Comparison of ENCODE assay signal across 21 cellular contexts in the genomic region with DNA sequence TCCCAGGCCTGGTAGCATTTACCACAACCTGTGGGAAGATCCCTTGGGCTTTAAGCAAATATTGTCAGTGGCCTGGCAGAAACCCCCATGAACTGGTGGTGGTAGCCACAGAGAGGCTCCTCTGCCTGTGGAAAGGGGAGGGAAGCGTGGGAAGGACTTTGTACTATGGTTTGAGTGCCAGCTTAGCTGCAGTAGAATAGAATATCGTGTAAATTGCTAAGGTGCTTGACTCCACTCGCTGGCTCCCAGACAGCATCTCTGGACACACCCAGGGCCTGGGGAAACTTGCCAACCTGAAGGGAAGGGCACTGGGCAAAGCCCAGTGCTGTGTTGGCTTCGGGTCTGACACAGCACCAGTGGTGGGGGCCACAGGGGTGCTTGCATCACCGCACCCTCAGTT. TPM values are rescaled to one million over a fixed set of nuclear protein-coding genes. Genes with fewer than 3 reads are reported as not detected.
DNase-seq lines count a peak whose midpoint lies in the region; ATAC-seq and TF ChIP-seq lines count a peak whose summit lies in the region.
"Had no signal": no experiment of that assay in that cellular context is flagged by ENCODE, and none has a peak within 500 bp of the region (broad histone marks: within the 10 kb centered on the region; RNA-seq: fewer than 3 reads in every experiment).

No MANE protein-coding gene starts in this region.

- no TSS peak for BruUV-seq in Calu3 (replicated peaks; lab: Mats Ljungman, UMichigan)

- H3K4me3 Mint-ChIP-seq in Calu3 (ENCODE audit: low read depth, unreplicated experiment) (no peak overlapping the region), chondrocyte (ENCODE audit: unreplicated experiment) (no peak overlapping the region)
- H3K4me3 Mint-ChIP-seq in naive thymus-derived CD4-positive, alpha-beta T cell = no peak overlapping the region
- H3K4me3 Mint-ChIP-seq: CD14-positive monocyte; CD4-positive, alpha-beta memory T cell; HFFc6 had no signal

- H3K4me1 Mint-ChIP-seq in Calu3 (ENCODE audit: low read depth, unreplicated experiment) = no peaks in the 10 kb centered on the region
- no peaks in the 10 kb centered on the region for H3K4me1 Mint-ChIP-seq in chondrocyte (ENCODE audit: low read depth)
- peaks cover 0 to 6% (median 0%) of the 10 kb centered on the region in 7 donors for H3K4me1 Mint-ChIP-seq in naive thymus-derived CD4-positive, alpha-beta T cell
- H3K4me1 Mint-ChIP-seq: CD14-positive monocyte had no signal

- H3K27me3 ChIP-seq in naive thymus-derived CD4-positive, alpha-beta T cell (ENCODE audit: control insufficient read depth in 2 of 2, insufficient read depth in 2 of 2, low read length in 2 of 2) = no peaks in the 10 kb centered on the region
- no peaks in the 10 kb centered on the region for H3K27me3 ChIP-seq in effector memory CD4-positive, alpha-beta T cell (replicated peaks; ENCODE audit: control insufficient read depth, insufficient read depth, low read length, poor library complexity, severe bottlenecking)
- H3K27me3 ChIP-seq: BLaER1 had no signal

- CTCF ChIA-PET in Calu3 (lab: Charles Lee) = no interaction called here
- CTCF ChIA-PET in naive thymus-derived CD4-positive, alpha-beta T cell (lab: Charles Lee) = no interaction called here

- intact Hi-C loops in Calu3 (cut with micrococcal nuclease; ENCODE audit: unreplicated experiment) = no loop called here
- intact Hi-C loops in naive thymus-derived CD4-positive, alpha-beta T cell (cut with micrococcal nuclease) = no loop called here

- H3K27me3 Mint-ChIP-seq in Calu3 (ENCODE audit: unreplicated experiment) (no peaks in the 10 kb centered on the region), chondrocyte (ENCODE audit: low read depth) (no peaks in the 10 kb centered on the region)
- no peaks in the 10 kb centered on the region for H3K27me3 Mint-ChIP-seq in naive thymus-derived CD4-positive, alpha-beta T cell
- H3K27me3 Mint-ChIP-seq: CD4-positive, alpha-beta memory T cell had no signal

- TF ChIP-seq CTCF in Calu3 (IDR thresholded peaks at IDR 0.05; ENCODE audit: unreplicated experiment) = no peak
- TF ChIP-seq CTCF in chondrocyte (IDR thresholded peaks at IDR 0.05) = no peak
- no peak for TF ChIP-seq CTCF in GM10266 (IDR thresholded peaks at IDR 0.05; ENCODE audit: control insufficient read depth, insufficient read depth, low read depth, missing control alignments)

- H3K36me3 ChIP-seq in naive thymus-derived CD4-positive, alpha-beta T cell (ENCODE audit: control insufficient read depth in 2 of 3, insufficient read depth in 3 of 3, low read length in 3 of 3) = peaks cover 0 to 16% (median 3%) of the 10 kb centered on the region in 3 experiments
- H3K36me3 ChIP-seq in effector memory CD4-positive, alpha-beta T cell (ENCODE audit: control insufficient read depth, insufficient read depth, low read length) = peaks cover 10% of the 10 kb centered on the region

- POLR2A ChIA-PET in naive thymus-derived CD4-positive, alpha-beta T cell (lab: Charles Lee) = no interaction called here

- ATAC-seq in left lobe of liver = peak; percentile 81
- no peak for ATAC-seq in naive thymus-derived CD4-positive, alpha-beta T cell
- ATAC-seq: HCT116 had no signal

- no peaks in the 10 kb centered on the region for H3K9me3 ChIP-seq in naive thymus-derived CD4-positive, alpha-beta T cell (ENCODE audit: control insufficient read depth in 2 of 3, low read length in 3 of 3)
- peaks cover 2% of the 10 kb centered on the region for H3K9me3 ChIP-seq in effector memory CD4-positive, alpha-beta T cell (ENCODE audit: control insufficient read depth, low read length)

- no peak overlapping the region for H3K4me3 ChIP-seq in naive thymus-derived CD4-positive, alpha-beta T cell (ENCODE audit: low read length)
- no peak overlapping the region for H3K4me3 ChIP-seq in effector memory CD4-positive, alpha-beta T cell (ENCODE audit: insufficient read depth, low read depth, low read length, poor library complexity, severe bottlenecking)
- H3K4me3 ChIP-seq: BLaER1 had no signal

- peak overlapping the region; percentile 12 for H3K27ac Mint-ChIP-seq in Calu3 (ENCODE audit: unreplicated experiment)
- H3K27ac Mint-ChIP-seq in chondrocyte (ENCODE audit: unreplicated experiment) = no peak overlapping the region
- H3K27ac Mint-ChIP-seq in naive thymus-derived CD4-positive, alpha-beta T cell = no peak overlapping the region
- H3K27ac Mint-ChIP-seq: CD14-positive monocyte, HFFc6 had no signal

- H3K27ac ChIP-seq in naive thymus-derived CD4-positive, alpha-beta T cell (ENCODE audit: low read depth, low read length) = no peak overlapping the region
- H3K27ac ChIP-seq in effector memory CD4-positive, alpha-beta T cell (ENCODE audit: insufficient read depth, low read length, poor library complexity, severe bottlenecking) = no peak overlapping the region
- H3K27ac ChIP-seq: BLaER1, HL-60 had no signal

- H3K36me3 Mint-ChIP-seq in Calu3 (ENCODE audit: insufficient read depth, unreplicated experiment) (no peaks in the 10 kb centered on the region), chondrocyte (ENCODE audit: low read depth) (peaks cover 29% of the 10 kb centered on the region)
- H3K36me3 Mint-ChIP-seq in naive thymus-derived CD4-positive, alpha-beta T cell = peaks cover 31 to 82% (median 76%) of the 10 kb centered on the region in 5 donors

- H3K9me3 Mint-ChIP-seq in Calu3 (ENCODE audit: low read depth, unreplicated experiment) (peaks cover 15% of the 10 kb centered on the region), chondrocyte (ENCODE audit: low read depth) (peaks cover 51% of the 10 kb centered on the region)
- peaks cover 4 to 72% (median 40%) of the 10 kb centered on the region in 11 donors for H3K9me3 Mint-ChIP-seq in naive thymus-derived CD4-positive, alpha-beta T cell

- H3K4me1 ChIP-seq in naive thymus-derived CD4-positive, alpha-beta T cell (ENCODE audit: control insufficient read depth in 2 of 2, insufficient read depth in 2 of 2, low read length in 2 of 2) = no peaks in the 10 kb centered on the region
- no peaks in the 10 kb centered on the region for H3K4me1 ChIP-seq in effector memory CD4-positive, alpha-beta T cell (ENCODE audit: control insufficient read depth, insufficient read depth, low read length, poor library complexity, severe bottlenecking)
- H3K4me1 ChIP-seq: BLaER1 had no signal

- no peak for DNase-seq in Calu3
- DNase-seq in chondrocyte (ENCODE audit: low spot score) = peak; percentile 30
- peak; percentile 49 for DNase-seq in left lobe of liver (ENCODE audit: low spot score)
- DNase-seq in mucosa of gallbladder (ENCODE audit: low spot score) = peak; percentile 67
- DNase-seq in DMS153 treated with DMSO at 0.1 percent for 48 hours (lab: John Stamatoyannopoulos, UW; ENCODE audit: unreplicated experiment) = no peak
- DNase-seq in naive thymus-derived CD4-positive, alpha-beta T cell = no peak
- no peak for DNase-seq in effector memory CD4-positive, alpha-beta T cell
- DNase-seq in GM10266 (ENCODE audit: extremely low spot score) = no peak
- DNase-seq: 8988T; CD4-positive, alpha-beta memory T cell; DMS53; DND-41; EL; GOT3; H7; HFFc6; IMR-90 had no signal

RNA-seq across cellular contexts. Expression of gene XRRA1, which starts 52.6 kb away (rescaled TPM):
- total RNA-seq in Calu3 (2022) = 18.4 and 20.1 TPM in 2 replicates
- total RNA-seq in chondrocyte = 8.0 to 13.2 TPM (median 8.1 TPM) in 3 replicates
- total RNA-seq in left lobe of liver = 12.2 TPM
- 16.2 TPM for total RNA-seq in mucosa of gallbladder
- 10 to 100 TPM; 11.3 to 20.8 (median 20.3) TPM for total RNA-seq in naive thymus-derived CD4-positive, alpha-beta T cell
- polyA plus RNA-seq in naive thymus-derived CD4-positive, alpha-beta T cell = 10 to 100 TPM; 11.7 to 17.8 TPM

RNA-seq across cellular contexts. Expression of gene SPCS2, which starts 52.8 kb away (rescaled TPM):
- total RNA-seq in Calu3 (2022) (195 and 209 TPM in 2 replicates), chondrocyte (119 to 141 TPM (median 133 TPM) in 3 replicates), left lobe of liver (104 TPM), mucosa of gallbladder (145 TPM)
- total RNA-seq in naive thymus-derived CD4-positive, alpha-beta T cell = 100 to 1,000 TPM in 2 of 5 experiments, 10 to 100 TPM in 3; 53.9 to 211 (median 87.5) TPM
- polyA plus RNA-seq in naive thymus-derived CD4-positive, alpha-beta T cell = 100 to 1,000 TPM; 119 to 180 TPM

Comparison
In these comparisons a context has a peak if more than half of its experiments do, and no peak if none do; other contexts are left out.
1. DNase-seq: peak in chondrocyte (single experiment), left lobe of liver (single experiment) and mucosa of gallbladder (single experiment); none in Calu3 (single experiment), DMS153 treated with DMSO at 0.1 percent for 48 hours (single experiment), naive thymus-derived CD4-positive, alpha-beta T cell (0 of 9), effector memory CD4-positive, alpha-beta T cell (0 of 3) and GM10266 (single experiment).